In the genomic region with DNA sequence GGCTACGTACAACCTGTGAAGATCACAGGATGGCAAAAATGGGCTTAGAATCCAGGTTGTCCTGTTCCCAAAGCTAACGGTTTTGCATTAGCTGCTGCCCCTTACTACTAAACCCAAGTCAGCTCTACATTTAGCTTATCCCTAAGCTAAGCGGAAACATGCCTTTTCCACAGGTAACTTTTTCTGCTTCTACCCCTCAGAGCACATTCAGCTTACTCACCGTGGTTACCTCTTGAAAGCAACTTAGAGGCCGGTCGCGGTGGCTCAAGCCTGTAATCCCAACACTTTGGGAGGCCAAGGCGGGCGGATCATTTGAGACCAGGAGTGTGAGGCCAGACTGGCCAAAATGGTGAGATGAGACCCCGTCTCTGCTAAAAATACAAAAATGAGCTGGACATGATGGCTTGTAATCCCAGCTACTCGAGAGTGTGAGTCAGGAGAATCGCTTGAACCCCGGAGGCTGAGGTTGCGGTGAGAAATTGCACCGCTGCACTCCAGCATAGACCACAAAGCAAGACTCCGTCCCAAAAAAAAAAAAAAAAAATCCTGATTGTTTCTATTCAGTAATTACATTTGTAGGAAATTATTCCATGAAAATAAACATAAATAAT, we compare ENCODE assay signal across 8 cellular contexts. TPM values are rescaled to one million over a fixed set of nuclear protein-coding genes. Genes with fewer than 3 reads are reported as not detected.
A peak's percentile ranks its signal among the peaks of the same experiment; 100 is the strongest.
DNase-seq lines count a peak whose midpoint lies in the region; ATAC-seq and TF ChIP-seq lines count a peak whose summit lies in the region.

No MANE protein-coding gene starts in this region.

- H3K4me1 Mint-ChIP-seq in activated naive CD8-positive, alpha-beta T cell treated with anti-CD3 and anti-CD28 coated beads for 36 hours, result peaks cover 34% of the 10 kb centered on the region
- H3K4me1 Mint-ChIP-seq in immature natural killer cell, result peaks cover 35 to 46% of the 10 kb centered on the region in 2 donors

- CTCF ChIA-PET in A673 (lab: Charles Lee) (interaction anchor here (0.5 kb wide), 1 partner anchor 990 kb away, joined by 7 read pairs; a partner anchor contains a TSS), HEK293T (lab: Yijun Ruan, JAX) (interaction anchor here (0.7 to 1.1 kb wide), 2 partner anchors 27 to 1358 kb away, joined by 4 read pairs; no protein-coding TSS in a partner anchor)

- peaks cover 19% of the 10 kb centered on the region for H3K36me3 Mint-ChIP-seq in activated naive CD8-positive, alpha-beta T cell treated with anti-CD3 and anti-CD28 coated beads for 36 hours
- peaks cover 0 to 7% (median 6%) of the 10 kb centered on the region in 3 donors for H3K36me3 Mint-ChIP-seq in immature natural killer cell

- peak overlapping the region; percentile 89 for H3K27ac Mint-ChIP-seq in activated naive CD8-positive, alpha-beta T cell treated with anti-CD3 and anti-CD28 coated beads for 36 hours
- H3K27ac Mint-ChIP-seq in immature natural killer cell, result peak overlapping the region; percentile 95 to 99 (median 97)

- DNase-seq in A673 (ENCODE audit: low spot score), result no peak
- no peak for DNase-seq in HEK293T (ENCODE audit: extremely low spot score)
- peak; percentile 10 for DNase-seq in activated naive CD8-positive, alpha-beta T cell treated with anti-CD3 and anti-CD28 coated beads for 36 hours
- DNase-seq in immature natural killer cell, result no peak

- no peak for TF ChIP-seq CTCF in A673 (conservative IDR thresholded peaks at IDR 0.05; ENCODE audit: low read depth, low read length)

- H3K4me1 ChIP-seq in A673 (ENCODE audit: insufficient read depth, low read length, poor library complexity, severe bottlenecking), result peaks cover 11% of the 10 kb centered on the region
- H3K4me1 ChIP-seq in stomach smooth muscle (ENCODE audit: control insufficient read depth, insufficient read depth, low read length), result peaks cover 8% of the 10 kb centered on the region

- intact Hi-C loops in A673 (cut with micrococcal nuclease; ENCODE audit: unreplicated experiment), result no loop called here

- H3K9ac ChIP-seq in stomach smooth muscle (ENCODE audit: low read length in 2 of 2), result peak overlapping the region; percentile 69 to 89

- H3K4me3 Mint-ChIP-seq in activated naive CD8-positive, alpha-beta T cell treated with anti-CD3 and anti-CD28 coated beads for 36 hours, result peak overlapping the region; percentile 96
- peak overlapping the region; percentile 93 to 100 (median 98) for H3K4me3 Mint-ChIP-seq in immature natural killer cell

- H3K36me3 ChIP-seq in A673 (ENCODE audit: insufficient read depth, low read length, poor library complexity, severe bottlenecking) (no peaks in the 10 kb centered on the region), stomach smooth muscle (ENCODE audit: control insufficient read depth in 2 of 2, insufficient read depth in 2 of 2, low read length in 2 of 2) (no peaks in the 10 kb centered on the region)

- peaks cover 3% of the 10 kb centered on the region for H3K27me3 Mint-ChIP-seq in activated naive CD8-positive, alpha-beta T cell treated with anti-CD3 and anti-CD28 coated beads for 36 hours
- peaks cover 7 to 25% (median 22%) of the 10 kb centered on the region in 3 donors for H3K27me3 Mint-ChIP-seq in immature natural killer cell (ENCODE audit: low read depth in 3 of 3)

- H3K4me3 ChIP-seq in A673 (ENCODE audit: low read depth, low read length, poor library complexity, severe bottlenecking) (peak overlapping the region; percentile 99), stomach smooth muscle (ENCODE audit: low read length in 2 of 2) (peak overlapping the region; percentile 79 to 95)

- peaks cover under 1% of the 10 kb centered on the region for H3K9me3 Mint-ChIP-seq in activated naive CD8-positive, alpha-beta T cell treated with anti-CD3 and anti-CD28 coated beads for 36 hours
- no peaks in the 10 kb centered on the region for H3K9me3 Mint-ChIP-seq in immature natural killer cell

- peak overlapping the region; percentile 88 for H3K27ac ChIP-seq in A673 (ENCODE audit: low read depth, low read length, poor library complexity, severe bottlenecking)
- H3K27ac ChIP-seq in stomach smooth muscle (ENCODE audit: low read length), result peak overlapping the region; percentile 77

- no peak for ATAC-seq in HG03442 (IDR thresholded peaks at IDR 0.05; ENCODE audit: unreplicated experiment)
- ATAC-seq in HG03378 (IDR thresholded peaks at IDR 0.05; ENCODE audit: unreplicated experiment), result no peak
- ATAC-seq in GM18907 (IDR thresholded peaks at IDR 0.05; ENCODE audit: unreplicated experiment), result no peak

- POLR2A ChIA-PET in A673 (lab: Charles Lee; ENCODE audit: low non-redundant PET) (interaction anchor here (0.7 kb wide), 1 partner anchor 8 kb away, joined by 7 read pairs; no protein-coding TSS in a partner anchor), HEK293T (lab: Yijun Ruan, JAX) (interaction anchor here (0.7 to 3.1 kb wide), 7 partner anchors 13 to 989 kb away, joined by 3 to 14 read pairs (median 4); a partner anchor contains a TSS)

- H3K9me3 ChIP-seq in A673 (ENCODE audit: low read depth, low read length, poor library complexity, severe bottlenecking) (no peaks in the 10 kb centered on the region), stomach smooth muscle (ENCODE audit: control insufficient read depth in 2 of 2, low read length in 2 of 2) (no peaks in the 10 kb centered on the region)

- BruUV-seq in A673 (replicated peaks; lab: Mats Ljungman, UMichigan), result TSS peak; percentile 99

- H3K27me3 ChIP-seq in A673 (replicated peaks; ENCODE audit: insufficient read depth, low read depth, low read length, poor library complexity) (no peaks in the 10 kb centered on the region), stomach smooth muscle (ENCODE audit: control insufficient read depth in 1 of 2, insufficient read depth in 2 of 2, low read length in 2 of 2) (peaks cover 0 to 5% of the 10 kb centered on the region in 2 donors)

TF ChIP-seq in HEK293T, 16 proteins besides CTCF, POLR2A, EP300 and RAD21:
- TF ChIP-seq BHLHE40 (IDR thresholded peaks at IDR 0.05; ENCODE audit: borderline replicate concordance) (no peak), CTBP1 (IDR thresholded peaks at IDR 0.05; ENCODE audit: borderline replicate concordance) (no peak), SUZ12 (IDR thresholded peaks at IDR 0.05) (no peak), L3MBTL2 (conservative IDR thresholded peaks at IDR 0.05) (peak; percentile 56)
- TF ChIP-seq, protein P1, sequence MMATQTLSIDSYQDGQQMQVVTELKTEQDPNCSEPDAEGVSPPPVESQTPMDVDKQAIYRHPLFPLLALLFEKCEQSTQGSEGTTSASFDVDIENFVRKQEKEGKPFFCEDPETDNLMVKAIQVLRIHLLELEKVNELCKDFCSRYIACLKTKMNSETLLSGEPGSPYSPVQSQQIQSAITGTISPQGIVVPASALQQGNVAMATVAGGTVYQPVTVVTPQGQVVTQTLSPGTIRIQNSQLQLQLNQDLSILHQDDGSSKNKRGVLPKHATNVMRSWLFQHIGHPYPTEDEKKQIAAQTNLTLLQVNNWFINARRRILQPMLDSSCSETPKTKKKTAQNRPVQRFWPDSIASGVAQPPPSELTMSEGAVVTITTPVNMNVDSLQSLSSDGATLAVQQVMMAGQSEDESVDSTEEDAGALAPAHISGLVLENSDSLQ (IDR thresholded peaks at IDR 0.05), result no peak
TF ChIP-seq in HEK293T: peak in this region for 1.

RNA-seq across cellular contexts. Expression of a gene that starts 0.8 kb away (rescaled TPM):
- total RNA-seq in A673 (2021), result 55.1 and 58.0 TPM in 2 replicates
- total RNA-seq in activated naive CD8-positive, alpha-beta T cell treated with anti-CD3 and anti-CD28 coated beads for 36 hours, result 10 to 100 TPM; 20.1 to 20.5 TPM
- 10 to 100 TPM in 1 of 3 donors, 1 to 10 TPM in 2; 5.4 to 10.6 (median 9.1) TPM for polyA plus RNA-seq in immature natural killer cell

RNA-seq across cellular contexts. Expression of a gene that starts 50.0 kb away (rescaled TPM):
- total RNA-seq in A673 (2021), result 65.4 and 69.7 TPM in 2 replicates
- total RNA-seq in activated naive CD8-positive, alpha-beta T cell treated with anti-CD3 and anti-CD28 coated beads for 36 hours, result 10 to 100 TPM; 46.5 to 50.9 TPM
- 1 to 10 TPM; 3.0 to 6.3 (median 5.1) TPM for polyA plus RNA-seq in immature natural killer cell
